ENCODE assay signal across 9 cellular contexts in the genomic region with DNA sequence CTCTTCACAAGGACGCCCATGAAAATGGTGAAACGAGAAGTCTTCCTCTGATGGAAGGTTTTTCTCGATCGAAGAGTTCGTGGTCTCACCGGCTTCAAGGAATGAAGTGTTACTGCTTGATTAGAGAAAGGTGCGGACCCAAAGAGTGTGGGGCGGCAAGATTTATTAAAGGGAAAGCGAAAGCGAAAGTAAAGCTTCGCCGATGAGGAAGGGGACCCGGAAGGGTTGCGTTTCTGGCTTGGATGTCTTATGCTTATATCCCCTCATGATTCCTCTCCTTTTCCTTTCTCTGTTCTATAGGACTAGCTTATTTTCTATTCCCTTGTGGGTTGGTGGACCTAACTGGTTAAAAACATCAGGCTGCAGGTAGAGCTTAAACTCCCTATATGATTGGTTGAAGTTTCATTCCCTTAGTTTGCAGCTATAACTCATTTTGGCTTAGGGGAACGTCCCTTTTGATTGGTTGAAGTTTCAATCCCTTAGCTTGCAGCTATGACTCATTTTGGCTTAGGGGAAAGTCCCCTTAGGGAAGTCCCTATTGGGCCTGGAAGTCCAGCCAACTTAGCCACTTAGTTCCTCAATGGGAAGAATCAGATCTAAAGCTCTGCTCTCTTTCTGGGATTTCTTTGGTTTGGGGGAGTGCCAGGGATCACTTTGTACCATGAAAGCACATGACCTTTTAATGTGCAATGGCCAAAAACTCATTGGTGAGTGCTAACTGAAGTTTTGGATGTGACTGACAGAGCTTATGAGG.
DNase-seq lines count a peak whose midpoint lies in the region; ATAC-seq lines count a peak whose summit lies in the region.
"Had no signal": no experiment of that assay in that cellular context is flagged by ENCODE, and none has a peak within 500 bp of the region (broad histone marks: within the 10 kb centered on the region; RNA-seq: fewer than 3 reads in every experiment).

No MANE protein-coding gene starts in this region.

- intact Hi-C loops in activated naive CD4-positive, alpha-beta T cell treated with anti-CD3 and anti-CD28 coated beads for 36 hours (cut with micrococcal nuclease): no loop called here
- intact Hi-C loops in activated T-helper 1 cell treated with anti-CD3 and anti-CD28 coated beads, Interleukin-12 subunit alpha, Interleukin-12 subunit beta, Interleukin-2, Interleukin-4 antibody, amounts not matched to agents 30 ng/mL and 10 ng/mL and 1 ng/mL, durations not matched to agents 14 hours and 24 hours and 36 hours (cut with micrococcal nuclease): no loop called here

- no peaks in the 10 kb centered on the region for H3K4me1 Mint-ChIP-seq in activated naive CD4-positive, alpha-beta T cell treated with anti-CD3 and anti-CD28 coated beads, Interleukin-2, amount 10 ng/mL, durations not matched to agents 7 days and 5 days
- H3K4me1 Mint-ChIP-seq in activated naive CD4-positive, alpha-beta T cell treated with anti-CD3 and anti-CD28 coated beads for 36 hours (ENCODE audit: low read depth): no peaks in the 10 kb centered on the region
- no peaks in the 10 kb centered on the region for H3K4me1 Mint-ChIP-seq in activated T-helper 1 cell treated with anti-CD3 and anti-CD28 coated beads, Interleukin-12 subunit alpha, Interleukin-12 subunit beta, Interleukin-2, Interleukin-4 antibody, amounts not matched to agents 30 ng/mL and 10 ng/mL and 1 ng/mL, durations not matched to agents 14 hours and 24 hours and 36 hours (ENCODE audit: low read depth)
- H3K4me1 Mint-ChIP-seq in stimulated activated naive CD8-positive, alpha-beta T cell treated with anti-CD3 and anti-CD28 coated beads, Interleukin-15, amount 100 ng/mL, for 72 hours: no peaks in the 10 kb centered on the region
- H3K4me1 Mint-ChIP-seq: CD14-positive monocyte had no signal

- H3K9me3 Mint-ChIP-seq in activated naive CD4-positive, alpha-beta T cell treated with anti-CD3 and anti-CD28 coated beads, Interleukin-2, amount 10 ng/mL, durations not matched to agents 7 days and 5 days: peaks cover 10% of the 10 kb centered on the region
- H3K9me3 Mint-ChIP-seq in activated naive CD4-positive, alpha-beta T cell treated with anti-CD3 and anti-CD28 coated beads for 36 hours: no peaks in the 10 kb centered on the region
- peaks cover 17% of the 10 kb centered on the region for H3K9me3 Mint-ChIP-seq in activated T-helper 1 cell treated with anti-CD3 and anti-CD28 coated beads, Interleukin-12 subunit alpha, Interleukin-12 subunit beta, Interleukin-2, Interleukin-4 antibody, amounts not matched to agents 30 ng/mL and 10 ng/mL and 1 ng/mL, durations not matched to agents 14 hours and 24 hours and 36 hours
- H3K9me3 Mint-ChIP-seq in stimulated activated naive CD8-positive, alpha-beta T cell treated with anti-CD3 and anti-CD28 coated beads, Interleukin-15, amount 100 ng/mL, for 72 hours: peaks cover under 1 to 9% of the 10 kb centered on the region in 2 donors

- no peaks in the 10 kb centered on the region for H3K27me3 Mint-ChIP-seq in activated naive CD4-positive, alpha-beta T cell treated with anti-CD3 and anti-CD28 coated beads, Interleukin-2, amount 10 ng/mL, durations not matched to agents 7 days and 5 days
- H3K27me3 Mint-ChIP-seq in activated naive CD4-positive, alpha-beta T cell treated with anti-CD3 and anti-CD28 coated beads for 36 hours (ENCODE audit: low read depth): no peaks in the 10 kb centered on the region
- peaks cover under 1% of the 10 kb centered on the region for H3K27me3 Mint-ChIP-seq in activated T-helper 1 cell treated with anti-CD3 and anti-CD28 coated beads, Interleukin-12 subunit alpha, Interleukin-12 subunit beta, Interleukin-2, Interleukin-4 antibody, amounts not matched to agents 30 ng/mL and 10 ng/mL and 1 ng/mL, durations not matched to agents 14 hours and 24 hours and 36 hours (ENCODE audit: insufficient read depth)
- no peaks in the 10 kb centered on the region for H3K27me3 Mint-ChIP-seq in stimulated activated naive CD8-positive, alpha-beta T cell treated with anti-CD3 and anti-CD28 coated beads, Interleukin-15, amount 100 ng/mL, for 72 hours

- H3K27ac Mint-ChIP-seq in activated naive CD4-positive, alpha-beta T cell treated with anti-CD3 and anti-CD28 coated beads, Interleukin-2, amount 10 ng/mL, durations not matched to agents 7 days and 5 days: no peak overlapping the region
- H3K27ac Mint-ChIP-seq in activated naive CD4-positive, alpha-beta T cell treated with anti-CD3 and anti-CD28 coated beads for 36 hours: no peak overlapping the region
- peak overlapping the region; percentile 75 for H3K27ac Mint-ChIP-seq in activated T-helper 1 cell treated with anti-CD3 and anti-CD28 coated beads, Interleukin-12 subunit alpha, Interleukin-12 subunit beta, Interleukin-2, Interleukin-4 antibody, amounts not matched to agents 30 ng/mL and 10 ng/mL and 1 ng/mL, durations not matched to agents 14 hours and 24 hours and 36 hours
- H3K27ac Mint-ChIP-seq in stimulated activated naive CD8-positive, alpha-beta T cell treated with anti-CD3 and anti-CD28 coated beads, Interleukin-15, amount 100 ng/mL, for 72 hours: peak overlapping the region in 1 of 2 donors; percentile 66

- DNase-seq in activated naive CD4-positive, alpha-beta T cell treated with anti-CD3 and anti-CD28 coated beads, Interleukin-2, amount 10 ng/mL, durations not matched to agents 7 days and 5 days: no peak
- no peak for DNase-seq in activated naive CD4-positive, alpha-beta T cell treated with anti-CD3 and anti-CD28 coated beads for 36 hours
- DNase-seq in activated T-helper 1 cell treated with anti-CD3 and anti-CD28 coated beads, Interleukin-12 subunit alpha, Interleukin-12 subunit beta, Interleukin-2, Interleukin-4 antibody, amounts not matched to agents 30 ng/mL and 10 ng/mL and 1 ng/mL, durations not matched to agents 14 hours and 24 hours and 36 hours (ENCODE audit: low spot score): no peak
- peak in 1 of 2 donors; percentile 12 for DNase-seq in stimulated activated naive CD8-positive, alpha-beta T cell treated with anti-CD3 and anti-CD28 coated beads, Interleukin-15, amount 100 ng/mL, for 72 hours
- DNase-seq in middle frontal gyrus (ENCODE audit: extremely low spot score, low spot score): no peak
- DNase-seq in activated naive CD4-positive, alpha-beta T cell treated with Interleukin-2 at 50 U/mL for 16 hours: no peak
- DNase-seq in HPDE6-E6E7 (ENCODE audit: extremely low spot score): no peak

- ATAC-seq in HG03354 (IDR thresholded peaks at IDR 0.05; ENCODE audit: poor library complexity, severe bottlenecking, unreplicated experiment): peak; percentile 76
- ATAC-seq in stimulated activated naive CD8-positive, alpha-beta T cell treated with anti-CD3 and anti-CD28 coated beads, Interleukin-15, amount 100 ng/mL, for 72 hours: peak; percentile 53

- H3K36me3 Mint-ChIP-seq in activated naive CD4-positive, alpha-beta T cell treated with anti-CD3 and anti-CD28 coated beads, Interleukin-2, amount 10 ng/mL, durations not matched to agents 7 days and 5 days: no peaks in the 10 kb centered on the region
- no peaks in the 10 kb centered on the region for H3K36me3 Mint-ChIP-seq in activated naive CD4-positive, alpha-beta T cell treated with anti-CD3 and anti-CD28 coated beads for 36 hours (ENCODE audit: low read depth)
- no peaks in the 10 kb centered on the region for H3K36me3 Mint-ChIP-seq in activated T-helper 1 cell treated with anti-CD3 and anti-CD28 coated beads, Interleukin-12 subunit alpha, Interleukin-12 subunit beta, Interleukin-2, Interleukin-4 antibody, amounts not matched to agents 30 ng/mL and 10 ng/mL and 1 ng/mL, durations not matched to agents 14 hours and 24 hours and 36 hours (ENCODE audit: low read depth)
- H3K36me3 Mint-ChIP-seq: CD14-positive monocyte had no signal

- CTCF ChIA-PET in activated naive CD4-positive, alpha-beta T cell treated with anti-CD3 and anti-CD28 coated beads, Interleukin-2, amount 10 ng/mL, durations not matched to agents 7 days and 5 days (lab: Charles Lee): no interaction called here
- CTCF ChIA-PET in activated naive CD4-positive, alpha-beta T cell treated with anti-CD3 and anti-CD28 coated beads for 36 hours (lab: Charles Lee): no interaction called here

- peak overlapping the region; percentile 4 for H3K4me3 Mint-ChIP-seq in activated naive CD4-positive, alpha-beta T cell treated with anti-CD3 and anti-CD28 coated beads, Interleukin-2, amount 10 ng/mL, durations not matched to agents 7 days and 5 days
- no peak overlapping the region for H3K4me3 Mint-ChIP-seq in activated naive CD4-positive, alpha-beta T cell treated with anti-CD3 and anti-CD28 coated beads for 36 hours
- peak overlapping the region; percentile 60 for H3K4me3 Mint-ChIP-seq in activated T-helper 1 cell treated with anti-CD3 and anti-CD28 coated beads, Interleukin-12 subunit alpha, Interleukin-12 subunit beta, Interleukin-2, Interleukin-4 antibody, amounts not matched to agents 30 ng/mL and 10 ng/mL and 1 ng/mL, durations not matched to agents 14 hours and 24 hours and 36 hours
- no peak overlapping the region for H3K4me3 Mint-ChIP-seq in stimulated activated naive CD8-positive, alpha-beta T cell treated with anti-CD3 and anti-CD28 coated beads, Interleukin-15, amount 100 ng/mL, for 72 hours

Comparison
In these comparisons a context has a peak if more than half of its experiments do, and no peak if none do; other contexts are left out.
1. H3K4me3 Mint-ChIP-seq: peak in activated naive CD4-positive, alpha-beta T cell treated with anti-CD3 and anti-CD28 coated beads, Interleukin-2, amount 10 ng/mL, durations not matched to agents 7 days and 5 days (single experiment) and activated T-helper 1 cell treated with anti-CD3 and anti-CD28 coated beads, Interleukin-12 subunit alpha, Interleukin-12 subunit beta, Interleukin-2, Interleukin-4 antibody, amounts not matched to agents 30 ng/mL and 10 ng/mL and 1 ng/mL, durations not matched to agents 14 hours and 24 hours and 36 hours (single experiment); none in activated naive CD4-positive, alpha-beta T cell treated with anti-CD3 and anti-CD28 coated beads for 36 hours (single experiment) and stimulated activated naive CD8-positive, alpha-beta T cell treated with anti-CD3 and anti-CD28 coated beads, Interleukin-15, amount 100 ng/mL, for 72 hours (0 of 2).